ENCODE assay signal across 26 cellular contexts in the genomic region with DNA sequence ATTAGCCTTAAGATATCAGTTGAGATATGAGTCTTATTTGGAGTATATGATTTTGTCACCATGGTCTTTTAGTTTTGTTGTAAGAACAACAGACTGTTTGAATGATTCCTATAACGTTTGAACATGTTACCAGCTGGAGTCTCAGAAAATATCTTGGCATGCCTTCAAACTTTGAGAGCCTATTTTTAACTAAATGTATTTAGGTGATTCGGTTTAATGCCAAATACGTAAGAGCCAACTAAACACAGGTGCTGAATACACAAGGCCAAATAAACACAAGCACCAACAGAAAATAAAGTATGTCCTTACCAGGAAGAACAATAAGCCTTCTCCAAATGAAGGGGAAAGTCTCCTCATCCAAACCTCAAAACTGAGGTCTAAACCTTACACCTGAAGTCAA.
"Had no signal": no experiment of that assay in that cellular context is flagged by ENCODE, and none has a peak within 500 bp of the region (broad histone marks: within the 10 kb centered on the region; RNA-seq: fewer than 3 reads in every experiment).

No MANE protein-coding gene starts in this region.

- H3K4me3 Mint-ChIP-seq: activated CD4-positive, alpha-beta memory T cell treated with anti-CD3 and anti-CD28 coated beads, Interleukin-2, amount 10 ng/mL, durations not matched to agents 7 days and 5 days; activated CD4-positive, alpha-beta T cell treated with anti-CD3 and anti-CD28 coated beads for 36 hours; activated naive CD4-positive, alpha-beta T cell treated with anti-CD3 and anti-CD28 coated beads for 36 hours; activated naive CD8-positive, alpha-beta T cell; activated T-helper 17 cell treated with anti-CD3 and anti-CD28 coated beads, Interleukin-2, amount 50 U/mL, for 72 hours; IgD-negative memory B cell had no signal

- ATAC-seq: activated CD4-positive, alpha-beta T cell treated with anti-CD3 and anti-CD28 coated beads for 36 hours; activated T-helper 17 cell treated with anti-CD3 and anti-CD28 coated beads, Interleukin-2, amount 50 U/mL, for 72 hours; PC-3; SK-N-SH treated with all-trans-retinoic acid at 6 μM for 48 hours had no signal

- H3K4me1 Mint-ChIP-seq: activated CD4-positive, alpha-beta memory T cell treated with anti-CD3 and anti-CD28 coated beads, Interleukin-2, amount 10 ng/mL, durations not matched to agents 7 days and 5 days; activated CD4-positive, alpha-beta T cell treated with anti-CD3 and anti-CD28 coated beads for 36 hours; activated T-helper 17 cell treated with anti-CD3 and anti-CD28 coated beads, Interleukin-2, amount 50 U/mL, for 72 hours; IgD-negative memory B cell had no signal

- H3K27ac Mint-ChIP-seq: activated CD4-positive, alpha-beta memory T cell treated with anti-CD3 and anti-CD28 coated beads, Interleukin-2, amount 10 ng/mL, durations not matched to agents 7 days and 5 days; activated CD4-positive, alpha-beta T cell treated with anti-CD3 and anti-CD28 coated beads for 36 hours; activated naive CD4-positive, alpha-beta T cell treated with anti-CD3 and anti-CD28 coated beads for 36 hours; activated naive CD8-positive, alpha-beta T cell; activated T-helper 17 cell treated with anti-CD3 and anti-CD28 coated beads, Interleukin-2, amount 50 U/mL, for 72 hours; IgD-negative memory B cell had no signal

- H3K9me3 ChIP-seq: SJSA1 had no signal

- DNase-seq: activated CD4-positive, alpha-beta memory T cell treated with anti-CD3 and anti-CD28 coated beads, Interleukin-2, amount 10 ng/mL, durations not matched to agents 7 days and 5 days; activated CD4-positive, alpha-beta T cell treated with anti-CD3 and anti-CD28 coated beads for 36 hours; activated CD4-positive, alpha-beta T cell treated with anti-CD3 and anti-CD28 coated beads, Interleukin-2, amount 50 U/mL, for 1 hour; activated gamma-delta T cell; activated naive CD4-positive, alpha-beta T cell treated with anti-CD3 and anti-CD28 coated beads for 36 hours; activated T-cell treated with anti-CD3 and anti-CD28 coated beads for 4 hours; activated T-cell treated with anti-CD3 and anti-CD28 coated beads, Interleukin-2, amount 50 U/mL, for 48 hours; brain microvascular endothelial cell; cerebellar nuclear complex; colonic mucosa; KG1; NCI-H1092; NCI-H1436 treated with DMSO at 0.1 percent for 48 hours; NCI-H187; NCI-H2227 treated with DMSO at 0.1 percent for 48 hours; NCI-H510A; NCI-H69; PC-3; SHP77; T1000; WERI-Rb-1 had no signal

- H3K27me3 Mint-ChIP-seq: activated CD4-positive, alpha-beta memory T cell treated with anti-CD3 and anti-CD28 coated beads, Interleukin-2, amount 10 ng/mL, durations not matched to agents 7 days and 5 days; activated CD4-positive, alpha-beta T cell treated with anti-CD3 and anti-CD28 coated beads for 36 hours; activated naive CD8-positive, alpha-beta T cell; activated T-helper 17 cell treated with anti-CD3 and anti-CD28 coated beads, Interleukin-2, amount 50 U/mL, for 72 hours; IgD-negative memory B cell had no signal
